In genomic region chr21:42722153-42722552, GRCh38 we compare ENCODE assay signal across 15 cellular contexts.
"Had no signal": no experiment of that assay in that cellular context is flagged by ENCODE, and none has a peak within 500 bp of the region (broad histone marks: within the 10 kb centered on the region; RNA-seq: fewer than 3 reads in every experiment).

No MANE protein-coding gene starts in this region.

- H3K27me3 Mint-ChIP-seq: activated naive CD8-positive, alpha-beta T cell treated with anti-CD3 and anti-CD28 coated beads for 36 hours had no signal

- H3K27ac ChIP-seq: brain microvascular endothelial cell, parathyroid adenoma, skin epidermis had no signal

- H3K9me3 Mint-ChIP-seq: activated naive CD8-positive, alpha-beta T cell treated with anti-CD3 and anti-CD28 coated beads for 36 hours; activated T-cell treated with anti-CD3 and anti-CD28 coated beads, Interleukin-2, amount 50 U/mL, for 4 hours; endodermal cell; memory B cell; neural crest cell had no signal

- H3K4me1 ChIP-seq: parathyroid adenoma had no signal

- DNase-seq: activated CD4-positive, alpha-beta T cell treated with anti-CD3 and anti-CD28 coated beads, Interleukin-2, amount 50 U/mL, for 4 hours; activated CD4-positive, CD25-positive, alpha-beta regulatory T cell treated with anti-CD3 and anti-CD28 coated beads, Interleukin-2, amount 50 U/mL, for 72 hours; activated CD8-positive, alpha-beta memory T cell treated with anti-CD3 and anti-CD28 coated beads, Interleukin-2, amount 10 ng/mL, durations not matched to agents 7 days and 5 days; activated gamma-delta T cell; activated naive CD8-positive, alpha-beta T cell treated with anti-CD3 and anti-CD28 coated beads for 36 hours; activated T-cell treated with anti-CD3 and anti-CD28 coated beads, Interleukin-2, amount 50 U/mL, for 4 hours; brain microvascular endothelial cell; cerebellar nuclear complex; endodermal cell; left cardiac atrium; retina had no signal

- H3K79me2 ChIP-seq: parathyroid adenoma had no signal

- H3K9ac ChIP-seq: parathyroid adenoma had no signal

- H3K4me3 ChIP-seq: skin epidermis had no signal

- H3K36me3 ChIP-seq: brain microvascular endothelial cell had no signal

- H3K36me3 Mint-ChIP-seq: activated naive CD8-positive, alpha-beta T cell treated with anti-CD3 and anti-CD28 coated beads for 36 hours; memory B cell had no signal

- H3K27ac Mint-ChIP-seq: activated CD8-positive, alpha-beta memory T cell treated with anti-CD3 and anti-CD28 coated beads, Interleukin-2, amount 10 ng/mL, durations not matched to agents 7 days and 5 days; activated naive CD8-positive, alpha-beta T cell treated with anti-CD3 and anti-CD28 coated beads for 36 hours; endodermal cell; memory B cell had no signal

- H3K4me3 Mint-ChIP-seq: activated CD8-positive, alpha-beta memory T cell treated with anti-CD3 and anti-CD28 coated beads, Interleukin-2, amount 10 ng/mL, durations not matched to agents 7 days and 5 days; activated naive CD8-positive, alpha-beta T cell treated with anti-CD3 and anti-CD28 coated beads for 36 hours; activated T-cell treated with anti-CD3 and anti-CD28 coated beads, Interleukin-2, amount 50 U/mL, for 4 hours; endodermal cell; memory B cell; neural crest cell had no signal
